ENCODE assay signal across 1 cellular context in the genomic region with DNA sequence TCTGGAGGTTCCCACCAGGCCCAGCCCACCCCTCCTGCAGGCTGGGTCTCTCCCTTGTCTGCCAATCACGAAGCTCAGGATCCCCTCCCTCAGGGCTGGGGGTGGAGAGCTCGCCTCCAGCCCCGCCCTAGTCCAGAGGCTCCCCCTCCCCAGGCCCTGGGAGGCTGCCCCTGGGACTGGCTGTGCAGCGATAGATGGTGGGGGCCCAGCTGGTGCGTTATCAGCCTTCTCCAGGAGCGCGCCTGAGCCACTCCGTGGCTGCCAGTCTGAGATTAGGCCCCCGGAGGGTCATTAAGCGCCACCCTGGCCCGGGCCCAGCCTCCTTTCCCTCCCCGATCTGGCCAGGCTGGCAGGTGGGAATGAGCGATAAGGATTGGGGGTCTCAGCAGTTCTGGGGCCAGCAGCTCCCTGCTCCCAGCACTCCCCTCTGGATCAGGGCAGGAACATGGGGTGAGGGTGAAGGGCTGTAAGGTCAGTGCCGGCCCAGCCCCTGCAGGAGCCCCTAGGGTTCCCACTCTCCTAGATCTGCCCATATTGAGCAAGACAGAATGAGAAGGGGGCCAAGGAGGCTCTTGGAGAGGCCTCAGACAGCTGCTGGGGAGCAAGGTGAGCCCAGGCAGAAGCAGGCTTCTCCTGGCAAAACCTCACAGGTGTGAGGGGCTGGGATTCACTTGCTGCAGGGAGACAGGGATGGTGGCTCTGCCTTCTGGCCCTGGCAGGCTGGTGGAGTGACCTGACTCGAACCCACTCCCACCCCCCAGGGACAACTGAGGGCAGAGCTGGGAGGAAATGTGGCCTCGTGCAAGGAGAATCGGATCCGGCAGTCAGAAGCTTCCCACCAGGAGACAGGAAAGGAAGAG.
TF ChIP-seq lines count a peak whose summit lies in the region.

No MANE protein-coding gene starts in this region.

TF ChIP-seq in SK-N-SH treated with all-trans-retinoic acid at 6 μM for 48 hours, 23 proteins besides CTCF, POLR2A, EP300 and RAD21 (continued from another document):
- TF ChIP-seq CSRNP3 (CRISPR knock-in tag; IDR thresholded peaks at IDR 0.05) (no peak), BACH2 (CRISPR knock-in tag; IDR thresholded peaks at IDR 0.05; ENCODE audit: borderline replicate concordance) (no peak)
- TF ChIP-seq, protein P1, sequence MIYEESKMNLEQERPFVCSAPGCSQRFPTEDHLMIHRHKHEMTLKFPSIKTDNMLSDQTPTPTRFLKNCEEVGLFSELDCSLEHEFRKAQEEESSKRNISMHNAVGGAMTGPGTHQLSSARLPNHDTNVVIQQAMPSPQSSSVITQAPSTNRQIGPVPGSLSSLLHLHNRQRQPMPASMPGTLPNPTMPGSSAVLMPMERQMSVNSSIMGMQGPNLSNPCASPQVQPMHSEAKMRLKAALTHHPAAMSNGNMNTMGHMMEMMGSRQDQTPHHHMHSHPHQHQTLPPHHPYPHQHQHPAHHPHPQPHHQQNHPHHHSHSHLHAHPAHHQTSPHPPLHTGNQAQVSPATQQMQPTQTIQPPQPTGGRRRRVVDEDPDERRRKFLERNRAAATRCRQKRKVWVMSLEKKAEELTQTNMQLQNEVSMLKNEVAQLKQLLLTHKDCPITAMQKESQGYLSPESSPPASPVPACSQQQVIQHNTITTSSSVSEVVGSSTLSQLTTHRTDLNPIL (CRISPR knock-in tag; IDR thresholded peaks at IDR 0.05; ENCODE audit: low read depth), result no peak
